ENCODE assay signal across 1 cellular context in genomic region chr6:137805622-137806021, GRCh38.
TF ChIP-seq lines count a peak whose summit lies in the region.

No MANE protein-coding gene starts in this region.

TF ChIP-seq in endothelial cell of umbilical vein, 7 proteins besides CTCF, POLR2A, EP300 and RAD21:
- TF ChIP-seq GATA2 (IDR thresholded peaks at IDR 0.05; ENCODE audit: insufficient read depth, insufficient read length, low read depth, low read length) (peak; percentile 86), MYC (IDR thresholded peaks at IDR 0.05; ENCODE audit: low read depth, low read length) (no peak), MAX (IDR thresholded peaks at IDR 0.05; ENCODE audit: insufficient read depth, insufficient read length) (no peak), JUN (IDR thresholded peaks at IDR 0.05; ENCODE audit: borderline replicate concordance, insufficient read depth, insufficient read length, low read depth) (no peak), FOS (IDR thresholded peaks at IDR 0.05; ENCODE audit: borderline replicate concordance, insufficient read depth, low read length) (no peak), POLR2AphosphoS5 (IDR thresholded peaks at IDR 0.05; ENCODE audit: insufficient read depth, low read depth, low read length) (peak; percentile 47), EZH2 (IDR thresholded peaks at IDR 0.05; ENCODE audit: borderline replicate concordance, low read depth, low read length, severe bottlenecking) (no peak)
